22 cellular contexts compared by ENCODE assay signal in the genomic region with DNA sequence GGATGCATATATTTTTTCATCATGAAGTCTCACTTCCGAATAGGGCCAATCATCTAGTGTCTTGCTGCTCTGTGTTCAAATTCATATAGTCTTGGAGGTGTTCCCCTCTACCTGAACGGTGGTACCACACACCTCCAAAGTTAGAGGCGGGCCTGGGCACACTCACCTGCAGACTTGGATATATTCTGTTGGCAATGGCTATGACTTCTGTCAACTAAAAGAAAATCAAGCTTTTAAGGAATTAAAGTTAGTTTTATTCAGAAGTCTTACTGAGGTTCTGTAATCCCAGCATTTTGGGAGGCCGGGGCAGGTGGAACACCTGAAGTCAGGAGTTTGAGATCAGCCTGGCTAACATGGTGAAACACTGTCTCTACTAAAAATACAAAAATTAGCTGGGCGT. TPM values are rescaled to one million over a fixed set of nuclear protein-coding genes. Genes with fewer than 3 reads are reported as not detected.
DNase-seq lines count a peak whose midpoint lies in the region; ATAC-seq and TF ChIP-seq lines count a peak whose summit lies in the region.
"Had no signal": no experiment of that assay in that cellular context is flagged by ENCODE, and none has a peak within 500 bp of the region (broad histone marks: within the 10 kb centered on the region; RNA-seq: fewer than 3 reads in every experiment).

No MANE protein-coding gene starts in this region.

- ATAC-seq in PC-3 (no peak), GM19324 (IDR thresholded peaks at IDR 0.05; ENCODE audit: low FRiP score, unreplicated experiment) (no peak)
- ATAC-seq: A549 had no signal

- H3F3A ChIP-seq in PC-3 (ENCODE audit: low read length, unreplicated experiment): no peaks in the 10 kb centered on the region

- TF ChIP-seq CTCF in dorsolateral prefrontal cortex (IDR thresholded peaks at IDR 0.05 in 54 of 56, conservative IDR thresholded peaks at IDR 0.05 in 2 of 56; ENCODE audit: low read depth in 1 of 56, partially characterized antibody in 56 of 56): no peak
- TF ChIP-seq CTCF in PC-3 (conservative IDR thresholded peaks at IDR 0.05; ENCODE audit: low read depth, low read length): no peak

- no peaks in the 10 kb centered on the region for H3K27me3 Mint-ChIP-seq in IgD-negative memory B cell
- peaks cover 33% of the 10 kb centered on the region for H3K27me3 Mint-ChIP-seq in activated CD4-positive, alpha-beta T cell treated with anti-CD3 and anti-CD28 coated beads, Interleukin-2, amount 10 ng/mL, durations not matched to agents 7 days and 5 days

- H3K4me1 Mint-ChIP-seq in IgD-negative memory B cell: peaks cover 29 to 38% (median 36%) of the 10 kb centered on the region in 3 donors
- peaks cover 20% of the 10 kb centered on the region for H3K4me1 Mint-ChIP-seq in activated CD4-positive, alpha-beta T cell treated with anti-CD3 and anti-CD28 coated beads, Interleukin-2, amount 10 ng/mL, durations not matched to agents 7 days and 5 days

- H3K4me3 ChIP-seq in BLaER1: no peak overlapping the region
- no peak overlapping the region for H3K4me3 ChIP-seq in dorsolateral prefrontal cortex
- H3K4me3 ChIP-seq in PC-3 (ENCODE audit: low read length): no peak overlapping the region
- H3K4me3 ChIP-seq: A549, GM23248, HAP-1 had no signal

- H2AFZ ChIP-seq in PC-3 (ENCODE audit: low read length): no peak overlapping the region
- H2AFZ ChIP-seq: GM23248 had no signal

- no peaks in the 10 kb centered on the region for H3K36me3 ChIP-seq in BLaER1
- H3K36me3 ChIP-seq in PC-3 (ENCODE audit: low read depth, low read length): no peaks in the 10 kb centered on the region
- H3K36me3 ChIP-seq: BE2C, HAP-1 had no signal

- peak overlapping the region in 2 of 4 donors; percentile 36 to 85 for H3K4me3 Mint-ChIP-seq in IgD-negative memory B cell
- no peak overlapping the region for H3K4me3 Mint-ChIP-seq in activated CD4-positive, alpha-beta T cell treated with anti-CD3 and anti-CD28 coated beads, Interleukin-2, amount 10 ng/mL, durations not matched to agents 7 days and 5 days
- H3K4me3 Mint-ChIP-seq: CD4-positive, alpha-beta T cell had no signal

- H3K9me3 Mint-ChIP-seq in IgD-negative memory B cell: no peaks in the 10 kb centered on the region
- no peaks in the 10 kb centered on the region for H3K9me3 Mint-ChIP-seq in activated CD4-positive, alpha-beta T cell treated with anti-CD3 and anti-CD28 coated beads, Interleukin-2, amount 10 ng/mL, durations not matched to agents 7 days and 5 days
- H3K9me3 Mint-ChIP-seq: CD4-positive, alpha-beta T cell had no signal

- H4K20me1 ChIP-seq in BLaER1 (no peaks in the 10 kb centered on the region), PC-3 (ENCODE audit: low read length) (no peaks in the 10 kb centered on the region)

- H3K27me3 ChIP-seq in BLaER1: peaks cover 45% of the 10 kb centered on the region
- H3K27me3 ChIP-seq in dorsolateral prefrontal cortex: peaks cover 0 to 16% (median 0%) of the 10 kb centered on the region in 45 donors
- no peaks in the 10 kb centered on the region for H3K27me3 ChIP-seq in PC-3 (ENCODE audit: low read length)

- DNase-seq in dorsolateral prefrontal cortex (no peak), substantia nigra (lab: John Stamatoyannopoulos, UW) (no peak), PC-3 (no peak)
- no peak for DNase-seq in activated CD4-positive, alpha-beta T cell treated with anti-CD3 and anti-CD28 coated beads, Interleukin-2, amount 10 ng/mL, durations not matched to agents 7 days and 5 days
- DNase-seq in effector CD8-positive, alpha-beta T cell (lab: John Stamatoyannopoulos, UW): no peak
- DNase-seq: BE2C; CD4-positive, alpha-beta T cell; COR-L47; DMS79; GM23248; Kasumi-1; NCI-H1694; NCI-H2081; NCI-H2171; NCI-H345; NCI-H526; Right ventricle myocardium superior had no signal

- peaks cover 1% of the 10 kb centered on the region for H3K36me3 Mint-ChIP-seq in IgD-negative memory B cell
- no peaks in the 10 kb centered on the region for H3K36me3 Mint-ChIP-seq in activated CD4-positive, alpha-beta T cell treated with anti-CD3 and anti-CD28 coated beads, Interleukin-2, amount 10 ng/mL, durations not matched to agents 7 days and 5 days (ENCODE audit: low read depth)

- no peaks in the 10 kb centered on the region for H3K9me2 ChIP-seq in PC-3 (replicated peaks; ENCODE audit: low read length)

- H3K9me3 ChIP-seq in BLaER1 (no peaks in the 10 kb centered on the region), PC-3 (ENCODE audit: low read length) (no peaks in the 10 kb centered on the region)
- H3K9me3 ChIP-seq: A549, BE2C, HAP-1 had no signal

- no peak overlapping the region for H3K9ac ChIP-seq in BLaER1
- no peak overlapping the region for H3K9ac ChIP-seq in PC-3 (ENCODE audit: low read length)
- H3K9ac ChIP-seq: GM23248 had no signal

- POLR2A ChIA-PET in activated CD4-positive, alpha-beta T cell treated with anti-CD3 and anti-CD28 coated beads, Interleukin-2, amount 10 ng/mL, durations not matched to agents 7 days and 5 days (lab: Charles Lee): no interaction called here
- POLR2A ChIA-PET in PC-3 (lab: Charles Lee; ENCODE audit: unreplicated experiment): no interaction called here

- H3K4me2 ChIP-seq in BLaER1 (peak overlapping the region; percentile 2; the same call in 1 of the 2 replicates), PC-3 (ENCODE audit: low read length) (no peak overlapping the region)
- H3K4me2 ChIP-seq: A549 had no signal

- peaks cover 25% of the 10 kb centered on the region for H3K4me1 ChIP-seq in BLaER1
- H3K4me1 ChIP-seq in PC-3 (ENCODE audit: insufficient read depth, low read length): no peaks in the 10 kb centered on the region; the same call in 1 of the 2 replicates
- H3K4me1 ChIP-seq: BE2C, HAP-1 had no signal

- H3K79me2 ChIP-seq in PC-3 (ENCODE audit: low read length): no peaks in the 10 kb centered on the region

- no TSS peak for BruUV-seq in PC-3 (replicated peaks; lab: Mats Ljungman, UMichigan)

- H3K27ac ChIP-seq in BLaER1 (no peak overlapping the region), dorsolateral prefrontal cortex (peak overlapping the region in 57 of 59 donors; percentile 79 to 99 (median 94)), substantia nigra (ENCODE audit: low read depth, low read length, poor library complexity, severe bottlenecking) (peak overlapping the region; percentile 98), PC-3 (ENCODE audit: low read length) (no peak overlapping the region)
- H3K27ac ChIP-seq: A549, GM23248 had no signal

- CTCF ChIA-PET in activated CD4-positive, alpha-beta T cell treated with anti-CD3 and anti-CD28 coated beads, Interleukin-2, amount 10 ng/mL, durations not matched to agents 7 days and 5 days (lab: Charles Lee): interaction anchor here (0.8 kb wide), 1 partner anchor 124 kb away, joined by 3 read pairs; no protein-coding TSS in a partner anchor
- CTCF ChIA-PET in PC-3 (lab: Charles Lee): no interaction called here

- peak overlapping the region; percentile 2 to 80 (median 61) for H3K27ac Mint-ChIP-seq in IgD-negative memory B cell
- H3K27ac Mint-ChIP-seq in activated CD4-positive, alpha-beta T cell treated with anti-CD3 and anti-CD28 coated beads, Interleukin-2, amount 10 ng/mL, durations not matched to agents 7 days and 5 days: no peak overlapping the region
- H3K27ac Mint-ChIP-seq: CD4-positive, alpha-beta T cell had no signal

- intact Hi-C loops in dorsolateral prefrontal cortex (cut with DNase I): no loop called here
- intact Hi-C loops in PC-3 (cut with micrococcal nuclease): no loop called here

RNA-seq across cellular contexts. Expression of gene NIPAL4, which starts 2.6 kb away (rescaled TPM):
- polyA plus RNA-seq in IgD-negative memory B cell: 2.2 TPM
- 10 to 100 TPM in 26 of 120 experiments, 1 to 10 TPM in 91, under 1 TPM in 3; 0.45 to 25.9 (median 6.0) TPM for total RNA-seq in dorsolateral prefrontal cortex
- total RNA-seq in activated CD4-positive, alpha-beta T cell treated with anti-CD3 and anti-CD28 coated beads, Interleukin-2, amount 10 ng/mL, durations not matched to agents 7 days and 5 days: under 1 TPM; 0.10 to 0.17 TPM
- 1.0 and 1.8 TPM in 2 replicates for total RNA-seq in PC-3 (2014; rRNA removed)
- total RNA-seq: GM23248, Right ventricle myocardium superior had no signal
- polyA plus RNA-seq: GM23248 had no signal

Comparison
In these comparisons a context has a peak if more than half of its experiments do, and no peak if none do; other contexts are left out.
1. H3K27ac ChIP-seq: peak in dorsolateral prefrontal cortex (57 of 59) and substantia nigra (single experiment); none in BLaER1 (single experiment) and PC-3 (single experiment).